Comparison of ENCODE assay signal across 13 cellular contexts in the genomic region with DNA sequence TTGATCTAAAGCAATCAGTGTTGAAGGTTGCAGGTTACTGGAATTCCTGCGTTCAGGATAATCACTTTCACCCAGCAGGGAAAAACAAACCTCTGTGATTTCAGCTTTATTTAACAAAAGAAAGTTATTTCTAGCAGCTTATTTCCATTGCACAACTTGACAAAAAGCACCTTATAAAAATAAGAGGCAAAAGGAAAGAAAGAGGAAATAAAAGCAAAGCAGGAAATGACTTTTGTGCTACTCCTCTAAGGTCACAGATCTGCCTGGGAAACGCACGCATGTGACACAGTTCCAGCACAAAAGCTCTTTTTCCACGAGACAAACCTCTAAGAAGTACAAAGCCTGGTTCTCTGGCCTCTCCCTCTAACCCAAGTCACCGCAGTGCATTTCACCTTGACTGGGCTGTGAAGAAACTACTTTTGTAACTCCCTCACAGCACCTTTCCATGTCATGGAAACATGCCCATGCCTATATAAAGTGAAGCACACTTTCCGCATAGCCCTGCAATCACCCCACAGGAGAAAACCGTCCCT. TPM values are rescaled to one million over a fixed set of nuclear protein-coding genes. Genes with fewer than 3 reads are reported as not detected.
DNase-seq lines count a peak whose midpoint lies in the region; FAIRE-seq and TF ChIP-seq lines count a peak whose summit lies in the region.
"Had no signal": no experiment of that assay in that cellular context is flagged by ENCODE, and none has a peak within 500 bp of the region (broad histone marks: within the 10 kb centered on the region; RNA-seq: fewer than 3 reads in every experiment).

No MANE protein-coding gene starts in this region.

- H3K79me2 ChIP-seq in endothelial cell of umbilical vein (ENCODE audit: control insufficient read depth, insufficient read depth, low read length), result no peaks in the 10 kb centered on the region

- H3K27me3 ChIP-seq in endothelial cell of umbilical vein (ENCODE audit: control insufficient read depth in 2 of 2, insufficient read depth in 2 of 2, low read length in 2 of 2), result no peaks in the 10 kb centered on the region

- peak overlapping the region; percentile 78 for H3K4me2 ChIP-seq in endothelial cell of umbilical vein (ENCODE audit: insufficient read depth, low read length)

- H3K4me3 ChIP-seq in endothelial cell of umbilical vein (replicated peaks in 1 of 3; ENCODE audit: insufficient read depth in 1 of 3, low read depth in 1 of 3, low read length in 3 of 3), result no peak overlapping the region

- H3K9me3 ChIP-seq in endothelial cell of umbilical vein (replicated peaks; ENCODE audit: control insufficient read depth, insufficient read depth, low read length), result no peaks in the 10 kb centered on the region

- H4K20me1 ChIP-seq in endothelial cell of umbilical vein (replicated peaks; ENCODE audit: control insufficient read depth, extremely low read depth, insufficient read depth, low read length), result no peaks in the 10 kb centered on the region

- intact Hi-C loops in endothelial cell of umbilical vein (cut with micrococcal nuclease), result loop anchor here (2.0 kb wide), 1 partner anchor 36 kb away; no protein-coding TSS in a partner anchor

- TF ChIP-seq POLR2A in endothelial cell of umbilical vein (IDR thresholded peaks at IDR 0.05; ENCODE audit: low read depth, low read length), result no peak

- no peaks in the 10 kb centered on the region for H3K36me3 ChIP-seq in endothelial cell of umbilical vein (ENCODE audit: control insufficient read depth in 2 of 2, extremely low read depth in 1 of 2, insufficient read depth in 2 of 2, low read length in 2 of 2)

- H3K27ac ChIP-seq in endothelial cell of umbilical vein (ENCODE audit: insufficient read depth, low read depth, low read length), result peak overlapping the region; percentile 32
- H3K27ac ChIP-seq: 22Rv1, epithelial cell of prostate had no signal

- H3K9ac ChIP-seq in endothelial cell of umbilical vein (replicated peaks; ENCODE audit: extremely low read depth, insufficient read depth, low read length), result no peak overlapping the region

- H2AFZ ChIP-seq in endothelial cell of umbilical vein (ENCODE audit: low read depth, low read length), result peak overlapping the region; percentile 87

- H3K4me1 ChIP-seq in endothelial cell of umbilical vein (ENCODE audit: control insufficient read depth, extremely low read depth, insufficient read depth, low read length), result peaks cover 39% of the 10 kb centered on the region

- no peaks in the 10 kb centered on the region for H3K9me1 ChIP-seq in endothelial cell of umbilical vein (replicated peaks; ENCODE audit: control insufficient read depth, extremely low read depth, insufficient read depth, low read length)

- dilution Hi-C loops in endothelial cell of umbilical vein (cut with MboI; ENCODE audit: extremely low pct_ligation_motif_present, low sequenced_read_pairs), result no loop called here

- BruUV-seq in endothelial cell of umbilical vein (replicated peaks; lab: Mats Ljungman, UMichigan), result no TSS peak

- CTCF ChIA-PET in endothelial cell of umbilical vein (lab: Charles Lee), result interaction anchor here (0.5 to 2.8 kb wide), 5 partner anchors 37 to 1460 kb away, joined by 4 to 8 read pairs (median 4); no protein-coding TSS in a partner anchor

- POLR2A ChIA-PET in endothelial cell of umbilical vein (lab: Charles Lee), result no interaction called here

- no peak for TF ChIP-seq CTCF in endothelial cell of umbilical vein (IDR thresholded peaks at IDR 0.05; ENCODE audit: extremely low read depth in 1 of 2, insufficient read depth in 1 of 2, low read depth in 1 of 2, low read length in 2 of 2)

- peak; percentile 91 for FAIRE-seq in endothelial cell of umbilical vein (lab: Jason Lieb, UNC)

- DNase-seq in DMS153 treated with DMSO at 0.1 percent for 48 hours (lab: John Stamatoyannopoulos, UW; ENCODE audit: unreplicated experiment), result peak; percentile 50
- no peak for DNase-seq in DMS153 (lab: John Stamatoyannopoulos, UW)
- peak; percentile 35 for DNase-seq in NOMO-1 treated with DMSO at 0.1 percent for 48 hours (lab: John Stamatoyannopoulos, UW; ENCODE audit: unreplicated experiment)
- peak; percentile 62 for DNase-seq in endothelial cell of umbilical vein (ENCODE audit: low read depth, low spot score)
- DNase-seq in renal cortical epithelial cell (ENCODE audit: low read depth), result peak; percentile 52
- DNase-seq in A172 (ENCODE audit: low spot score), result no peak
- no peak for DNase-seq in KG1 (lab: John Stamatoyannopoulos, UW)
- DNase-seq in NCI-H187 treated with DMSO at 0.1 percent for 48 hours (lab: John Stamatoyannopoulos, UW), result no peak
- DNase-seq: naive thymus-derived CD4-positive, alpha-beta T cell; NCI-H774; T-helper 17 cell had no signal

TF ChIP-seq in endothelial cell of umbilical vein, 7 proteins besides CTCF, POLR2A, EP300 and RAD21:
- TF ChIP-seq, protein P1, sequence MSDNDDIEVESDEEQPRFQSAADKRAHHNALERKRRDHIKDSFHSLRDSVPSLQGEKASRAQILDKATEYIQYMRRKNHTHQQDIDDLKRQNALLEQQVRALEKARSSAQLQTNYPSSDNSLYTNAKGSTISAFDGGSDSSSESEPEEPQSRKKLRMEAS (IDR thresholded peaks at IDR 0.05; ENCODE audit: insufficient read depth, insufficient read length), result no peak
- TF ChIP-seq JUN (IDR thresholded peaks at IDR 0.05; ENCODE audit: borderline replicate concordance, insufficient read depth, insufficient read length, low read depth) (no peak), EZH2 (IDR thresholded peaks at IDR 0.05; ENCODE audit: borderline replicate concordance, low read depth, low read length, severe bottlenecking) (no peak), GATA2 (IDR thresholded peaks at IDR 0.05; ENCODE audit: insufficient read depth, insufficient read length, low read depth, low read length) (no peak), FOS (IDR thresholded peaks at IDR 0.05; ENCODE audit: borderline replicate concordance, insufficient read depth, low read length) (no peak), POLR2AphosphoS5 (IDR thresholded peaks at IDR 0.05; ENCODE audit: insufficient read depth, low read depth, low read length) (no peak), MYC (IDR thresholded peaks at IDR 0.05; ENCODE audit: low read depth, low read length) (no peak)

RNA-seq across cellular contexts. Expression of a gene that starts 0.9 kb away (rescaled TPM):
- total RNA-seq in endothelial cell of umbilical vein, result 5.4 and 8.5 TPM in 2 replicates
- polyA plus RNA-seq in endothelial cell of umbilical vein, result 0.67 and 0.88 TPM in 2 replicates
- polyA plus RNA-seq in endothelial cell of umbilical vein (2011; cell fraction: cytosol; rRNA removed), result 2.3 TPM in 2 replicates
- 4.2 and 5.1 TPM in 2 replicates for polyA plus RNA-seq in endothelial cell of umbilical vein (2011; cell fraction: nucleus; rRNA removed)
- 4.6 and 5.7 TPM in 2 replicates for polyA plus RNA-seq in endothelial cell of umbilical vein (2012)
- 6.1 and 11.5 TPM in 2 replicates for polyA minus RNA-seq in endothelial cell of umbilical vein
- polyA minus RNA-seq in endothelial cell of umbilical vein (2011; cell fraction: cytosol; rRNA and poly(A)+ RNA removed), result 5.5 TPM
- 11.9 and 19.9 TPM in 2 replicates for polyA minus RNA-seq in endothelial cell of umbilical vein (2011; cell fraction: nucleus; rRNA and poly(A)+ RNA removed)
- 18.8 and 68.6 TPM in 2 replicates for total RNA-seq in renal cortical epithelial cell
- 8.4 and 9.0 TPM in 2 replicates for total RNA-seq in A172 (2014; rRNA removed; shearing (Covaris generic))

Comparison
In these comparisons a context has a peak if more than half of its experiments do, and no peak if none do; other contexts are left out.
1. DNase-seq: peak in DMS153 treated with DMSO at 0.1 percent for 48 hours (single experiment), NOMO-1 treated with DMSO at 0.1 percent for 48 hours (single experiment), endothelial cell of umbilical vein (single experiment) and renal cortical epithelial cell (single experiment); none in DMS153 (single experiment), A172 (single experiment), KG1 (single experiment) and NCI-H187 treated with DMSO at 0.1 percent for 48 hours (single experiment).